ENCODE assay signal across 1 cellular context in genomic region chr12:76777765-76778216, GRCh38.
TF ChIP-seq lines count a peak whose summit lies in the region.

No MANE protein-coding gene starts in this region.

TF ChIP-seq in GM23338, 12 proteins besides CTCF, POLR2A, EP300 and RAD21 (continued from another document):
- TF ChIP-seq ZNF462 (CRISPR knock-in tag; IDR thresholded peaks at IDR 0.05) (no peak), ZNF331 (CRISPR knock-in tag; IDR thresholded peaks at IDR 0.05; ENCODE audit: low read depth) (no peak), ETS1 (IDR thresholded peaks at IDR 0.05) (no peak), NANOG (IDR thresholded peaks at IDR 0.05; ENCODE audit: borderline replicate concordance) (no peak), POLR2AphosphoS5 (IDR thresholded peaks at IDR 0.05; ENCODE audit: low read depth) (no peak), REST (IDR thresholded peaks at IDR 0.05; ENCODE audit: unreplicated experiment) (no peak), STAT1 (IDR thresholded peaks at IDR 0.05; ENCODE audit: unreplicated experiment) (no peak), CREB1 (CRISPR knock-in tag; IDR thresholded peaks at IDR 0.05; ENCODE audit: low read depth) (no peak)
